ENCODE assay signal across 1 cellular context in the genomic region with DNA sequence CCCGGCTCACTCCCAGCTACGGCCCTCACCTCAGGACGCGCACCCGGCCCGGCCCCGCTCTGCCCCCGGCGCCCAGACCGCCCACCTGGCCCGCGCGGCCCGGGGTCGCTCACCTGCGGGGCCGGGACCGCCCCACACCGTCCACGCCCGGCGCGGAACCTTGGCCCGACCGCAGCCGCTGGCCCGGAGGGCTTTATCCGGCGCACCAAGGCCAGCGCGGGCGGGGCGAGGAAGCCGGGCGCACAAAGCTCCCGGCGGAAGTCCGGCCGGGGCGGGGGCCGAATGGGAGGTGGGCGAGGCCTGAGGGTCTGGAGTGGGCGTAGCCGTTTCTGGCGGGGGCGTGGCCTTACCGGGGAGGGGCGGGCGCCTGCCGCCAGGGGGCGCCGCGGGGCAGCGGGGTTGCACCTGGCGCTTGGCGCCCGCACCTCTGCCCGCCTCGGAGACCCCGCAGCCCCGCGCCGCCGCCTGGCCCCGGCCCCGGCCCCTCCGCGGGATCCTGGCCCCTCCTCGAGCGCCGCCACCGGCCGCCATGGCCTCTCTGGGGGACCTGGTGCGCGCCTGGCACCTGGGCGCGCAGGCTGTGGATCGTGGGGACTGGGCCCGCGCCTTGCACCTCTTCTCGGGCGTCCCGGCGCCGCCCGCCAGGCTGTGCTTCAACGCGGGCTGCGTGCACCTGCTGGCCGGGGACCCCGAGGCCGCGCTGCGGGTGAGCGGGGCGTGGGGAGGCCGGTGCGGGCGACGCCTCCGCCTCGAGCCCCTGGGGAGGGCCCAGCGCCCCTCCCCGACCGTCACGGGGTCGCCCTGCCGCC.
TF ChIP-seq lines count a peak whose summit lies in the region.

A gene with protein sequence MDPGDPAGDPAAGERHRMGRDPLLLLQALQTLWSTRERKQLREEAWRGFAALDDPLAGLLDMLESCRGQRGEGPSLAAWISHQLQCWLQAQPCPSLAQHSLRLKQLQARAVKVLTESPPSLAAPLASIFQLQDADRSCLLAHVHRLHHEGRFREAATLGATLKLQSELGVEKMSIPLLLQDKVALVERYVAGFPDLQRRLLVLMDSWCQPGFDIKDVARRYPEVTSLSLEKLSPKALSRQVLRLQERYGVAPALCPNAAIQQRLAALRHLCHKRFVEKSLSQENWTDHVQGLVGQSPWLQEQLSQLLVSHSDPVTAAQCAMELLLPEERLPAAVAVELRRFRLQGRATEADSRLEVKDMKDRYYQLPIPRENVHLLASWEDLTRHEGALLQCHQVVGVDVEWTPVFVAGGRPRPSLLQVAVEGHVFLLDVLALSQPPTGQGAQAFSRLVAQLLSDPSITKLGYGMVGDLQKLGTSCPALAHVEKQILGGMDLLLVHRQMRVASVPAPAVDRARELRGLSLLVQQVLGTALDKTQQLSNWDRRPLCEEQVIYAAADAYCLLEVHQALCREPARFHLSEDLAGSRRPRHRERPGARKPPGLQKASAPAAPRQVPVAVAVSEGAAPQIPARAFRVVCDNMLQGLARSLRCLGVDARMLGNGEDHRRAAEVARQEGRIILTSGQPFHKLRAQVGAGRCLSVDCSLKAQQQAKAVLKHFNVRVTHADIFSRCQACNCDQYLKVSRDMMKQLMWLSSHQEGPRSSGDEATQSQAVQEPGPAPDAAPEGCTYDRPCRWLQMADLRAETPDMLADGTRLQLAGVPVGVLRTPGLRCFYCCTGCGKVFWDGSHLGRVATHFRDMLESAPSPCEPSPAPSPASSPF (minus strand): TSS at position 162 of the 809 bp plus-strand sequence. CDS start 27,805 bp downstream, outside the sequence.
A gene with protein sequence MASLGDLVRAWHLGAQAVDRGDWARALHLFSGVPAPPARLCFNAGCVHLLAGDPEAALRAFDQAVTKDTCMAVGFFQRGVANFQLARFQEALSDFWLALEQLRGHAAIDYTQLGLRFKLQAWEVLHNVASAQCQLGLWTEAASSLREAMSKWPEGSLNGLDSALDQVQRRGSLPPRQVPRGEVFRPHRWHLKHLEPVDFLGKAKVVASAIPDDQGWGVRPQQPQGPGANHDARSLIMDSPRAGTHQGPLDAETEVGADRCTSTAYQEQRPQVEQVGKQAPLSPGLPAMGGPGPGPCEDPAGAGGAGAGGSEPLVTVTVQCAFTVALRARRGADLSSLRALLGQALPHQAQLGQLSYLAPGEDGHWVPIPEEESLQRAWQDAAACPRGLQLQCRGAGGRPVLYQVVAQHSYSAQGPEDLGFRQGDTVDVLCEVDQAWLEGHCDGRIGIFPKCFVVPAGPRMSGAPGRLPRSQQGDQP (plus strand): TSS at position 393 of the 809 bp plus-strand sequence. CDS start 137 bp downstream, at position 530.

TF ChIP-seq in HepG2, 621 proteins besides CTCF, POLR2A, EP300 and RAD21 (continued from another document and continues in another):
- TF ChIP-seq SP2 (CRISPR knock-in tag; IDR thresholded peaks at IDR 0.05), result peak; percentile 51; the same call in 1 of the 2 replicates
- no peak for TF ChIP-seq CREB1 (IDR thresholded peaks at IDR 0.05)
- TF ChIP-seq CREB1 (CRISPR knock-in tag; IDR thresholded peaks at IDR 0.05), result no peak
- TF ChIP-seq, protein P1, sequence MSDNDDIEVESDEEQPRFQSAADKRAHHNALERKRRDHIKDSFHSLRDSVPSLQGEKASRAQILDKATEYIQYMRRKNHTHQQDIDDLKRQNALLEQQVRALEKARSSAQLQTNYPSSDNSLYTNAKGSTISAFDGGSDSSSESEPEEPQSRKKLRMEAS (IDR thresholded peaks at IDR 0.05), result peak; percentile 75
- TF ChIP-seq, protein P2, sequence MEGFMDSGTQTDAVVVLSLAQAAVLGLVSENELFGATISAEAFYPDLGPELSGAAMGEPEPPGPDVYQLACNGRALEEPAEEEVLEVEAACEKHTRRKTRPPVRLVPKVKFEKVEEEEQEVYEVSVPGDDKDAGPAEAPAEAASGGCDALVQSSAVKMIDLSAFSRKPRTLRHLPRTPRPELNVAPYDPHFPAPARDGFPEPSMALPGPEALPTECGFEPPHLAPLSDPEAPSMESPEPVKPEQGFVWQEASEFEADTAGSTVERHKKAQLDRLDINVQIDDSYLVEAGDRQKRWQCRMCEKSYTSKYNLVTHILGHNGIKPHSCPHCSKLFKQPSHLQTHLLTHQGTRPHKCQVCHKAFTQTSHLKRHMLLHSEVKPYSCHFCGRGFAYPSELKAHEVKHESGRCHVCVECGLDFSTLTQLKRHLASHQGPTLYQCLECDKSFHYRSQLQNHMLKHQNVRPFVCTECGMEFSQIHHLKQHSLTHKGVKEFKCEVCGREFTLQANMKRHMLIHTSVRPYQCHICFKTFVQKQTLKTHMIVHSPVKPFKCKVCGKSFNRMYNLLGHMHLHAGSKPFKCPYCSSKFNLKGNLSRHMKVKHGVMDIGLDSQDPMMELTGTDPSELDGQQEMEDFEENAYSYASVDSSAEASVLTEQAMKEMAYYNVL (CRISPR knock-in tag; IDR thresholded peaks at IDR 0.05; ENCODE audit: borderline replicate concordance), result no peak; the same call in none of the 2 replicates
- TF ChIP-seq, protein P3, sequence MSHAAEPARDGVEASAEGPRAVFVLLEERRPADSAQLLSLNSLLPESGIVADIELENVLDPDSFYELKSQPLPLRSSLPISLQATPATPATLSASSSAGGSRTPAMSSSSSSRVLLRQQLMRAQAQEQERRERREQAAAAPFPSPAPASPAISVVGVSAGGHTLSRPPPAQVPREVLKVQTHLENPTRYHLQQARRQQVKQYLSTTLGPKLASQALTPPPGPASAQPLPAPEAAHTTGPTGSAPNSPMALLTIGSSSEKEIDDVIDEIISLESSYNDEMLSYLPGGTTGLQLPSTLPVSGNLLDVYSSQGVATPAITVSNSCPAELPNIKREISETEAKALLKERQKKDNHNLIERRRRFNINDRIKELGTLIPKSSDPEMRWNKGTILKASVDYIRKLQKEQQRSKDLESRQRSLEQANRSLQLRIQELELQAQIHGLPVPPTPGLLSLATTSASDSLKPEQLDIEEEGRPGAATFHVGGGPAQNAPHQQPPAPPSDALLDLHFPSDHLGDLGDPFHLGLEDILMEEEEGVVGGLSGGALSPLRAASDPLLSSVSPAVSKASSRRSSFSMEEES (CRISPR knock-in tag; IDR thresholded peaks at IDR 0.05), result 0 out of 2 replicates have a peak, but pooled peaks have one; percentile 22
- TF ChIP-seq, protein P4, sequence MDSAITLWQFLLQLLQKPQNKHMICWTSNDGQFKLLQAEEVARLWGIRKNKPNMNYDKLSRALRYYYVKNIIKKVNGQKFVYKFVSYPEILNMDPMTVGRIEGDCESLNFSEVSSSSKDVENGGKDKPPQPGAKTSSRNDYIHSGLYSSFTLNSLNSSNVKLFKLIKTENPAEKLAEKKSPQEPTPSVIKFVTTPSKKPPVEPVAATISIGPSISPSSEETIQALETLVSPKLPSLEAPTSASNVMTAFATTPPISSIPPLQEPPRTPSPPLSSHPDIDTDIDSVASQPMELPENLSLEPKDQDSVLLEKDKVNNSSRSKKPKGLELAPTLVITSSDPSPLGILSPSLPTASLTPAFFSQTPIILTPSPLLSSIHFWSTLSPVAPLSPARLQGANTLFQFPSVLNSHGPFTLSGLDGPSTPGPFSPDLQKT (CRISPR knock-in tag; IDR thresholded peaks at IDR 0.05; ENCODE audit: borderline replicate concordance), result no peak; the same call in 1 of the 2 replicates
- TF ChIP-seq ZNF577 (CRISPR knock-in tag; IDR thresholded peaks at IDR 0.05; ENCODE audit: borderline replicate concordance, low read depth), result no peak
- TF ChIP-seq NR2C2 (CRISPR knock-in tag; IDR thresholded peaks at IDR 0.05; ENCODE audit: borderline replicate concordance), result peak; percentile 84
- no peak for TF ChIP-seq SMAD3 (CRISPR knock-in tag; IDR thresholded peaks at IDR 0.05)
- TF ChIP-seq, protein P5, sequence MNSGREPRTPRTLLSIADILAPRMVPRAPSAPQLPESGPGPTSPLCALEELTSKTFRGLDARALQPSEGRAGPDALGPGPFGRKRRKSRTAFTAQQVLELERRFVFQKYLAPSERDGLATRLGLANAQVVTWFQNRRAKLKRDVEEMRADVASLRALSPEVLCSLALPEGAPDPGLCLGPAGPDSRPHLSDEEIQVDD (CRISPR knock-in tag; IDR thresholded peaks at IDR 0.05; ENCODE audit: borderline replicate concordance), result no peak
- peak; percentile 92 for TF ChIP-seq GATAD1 (CRISPR knock-in tag; IDR thresholded peaks at IDR 0.05)
- TF ChIP-seq U2AF2 (IDR thresholded peaks at IDR 0.05; ENCODE audit: low read depth, low read length), result no peak
- TF ChIP-seq ZNF7 (CRISPR knock-in tag; IDR thresholded peaks at IDR 0.05), result no peak
- no peak for TF ChIP-seq EHMT2 (IDR thresholded peaks at IDR 0.05; ENCODE audit: borderline replicate concordance, low read depth, low read length)
- no peak for TF ChIP-seq ZNF232 (CRISPR knock-in tag; IDR thresholded peaks at IDR 0.05; ENCODE audit: borderline replicate concordance)
- no peak for TF ChIP-seq ZNF296 (CRISPR knock-in tag; conservative IDR thresholded peaks at IDR 0.05)
- TF ChIP-seq, protein P6, sequence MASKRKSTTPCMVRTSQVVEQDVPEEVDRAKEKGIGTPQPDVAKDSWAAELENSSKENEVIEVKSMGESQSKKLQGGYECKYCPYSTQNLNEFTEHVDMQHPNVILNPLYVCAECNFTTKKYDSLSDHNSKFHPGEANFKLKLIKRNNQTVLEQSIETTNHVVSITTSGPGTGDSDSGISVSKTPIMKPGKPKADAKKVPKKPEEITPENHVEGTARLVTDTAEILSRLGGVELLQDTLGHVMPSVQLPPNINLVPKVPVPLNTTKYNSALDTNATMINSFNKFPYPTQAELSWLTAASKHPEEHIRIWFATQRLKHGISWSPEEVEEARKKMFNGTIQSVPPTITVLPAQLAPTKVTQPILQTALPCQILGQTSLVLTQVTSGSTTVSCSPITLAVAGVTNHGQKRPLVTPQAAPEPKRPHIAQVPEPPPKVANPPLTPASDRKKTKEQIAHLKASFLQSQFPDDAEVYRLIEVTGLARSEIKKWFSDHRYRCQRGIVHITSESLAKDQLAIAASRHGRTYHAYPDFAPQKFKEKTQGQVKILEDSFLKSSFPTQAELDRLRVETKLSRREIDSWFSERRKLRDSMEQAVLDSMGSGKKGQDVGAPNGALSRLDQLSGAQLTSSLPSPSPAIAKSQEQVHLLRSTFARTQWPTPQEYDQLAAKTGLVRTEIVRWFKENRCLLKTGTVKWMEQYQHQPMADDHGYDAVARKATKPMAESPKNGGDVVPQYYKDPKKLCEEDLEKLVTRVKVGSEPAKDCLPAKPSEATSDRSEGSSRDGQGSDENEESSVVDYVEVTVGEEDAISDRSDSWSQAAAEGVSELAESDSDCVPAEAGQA (IDR thresholded peaks at IDR 0.05; ENCODE audit: low read depth), result peak; percentile 55
- TF ChIP-seq, protein P6 (CRISPR knock-in tag; IDR thresholded peaks at IDR 0.05; ENCODE audit: borderline replicate concordance), result no peak; the same call in 1 of the 2 replicates
- no peak for TF ChIP-seq JUND (CRISPR knock-in tag; IDR thresholded peaks at IDR 0.05)
- TF ChIP-seq ZNF839 (CRISPR knock-in tag; IDR thresholded peaks at IDR 0.05; ENCODE audit: borderline replicate concordance), result no peak
- TF ChIP-seq NPAS2 (CRISPR knock-in tag; IDR thresholded peaks at IDR 0.05; ENCODE audit: borderline replicate concordance), result no peak
- TF ChIP-seq ZNF180 (CRISPR knock-in tag; IDR thresholded peaks at IDR 0.05; ENCODE audit: borderline replicate concordance, low read depth), result no peak
- no peak for TF ChIP-seq ZNF615 (CRISPR knock-in tag; IDR thresholded peaks at IDR 0.05; ENCODE audit: borderline replicate concordance)
- TF ChIP-seq YEATS4 (CRISPR knock-in tag; IDR thresholded peaks at IDR 0.05; ENCODE audit: borderline replicate concordance), result peak; percentile 93
- no peak for TF ChIP-seq ZNF660 (CRISPR knock-in tag; IDR thresholded peaks at IDR 0.05; ENCODE audit: borderline replicate concordance, low read depth)
- TF ChIP-seq ARNT (IDR thresholded peaks at IDR 0.05), result no peak
- no peak for TF ChIP-seq GABPA (IDR thresholded peaks at IDR 0.05; ENCODE audit: low read depth, low read length)
- TF ChIP-seq GABPA (CRISPR knock-in tag; IDR thresholded peaks at IDR 0.05; ENCODE audit: low read depth), result peak; percentile 90
- no peak for TF ChIP-seq IKZF4 (CRISPR knock-in tag; IDR thresholded peaks at IDR 0.05; ENCODE audit: borderline replicate concordance, low read depth, not compliant biosample characterization)
- TF ChIP-seq ZNF343 (CRISPR knock-in tag; IDR thresholded peaks at IDR 0.05), result no peak
- TF ChIP-seq SKI (IDR thresholded peaks at IDR 0.05; ENCODE audit: partially characterized antibody), result peak; percentile 34
- TF ChIP-seq, protein P7, sequence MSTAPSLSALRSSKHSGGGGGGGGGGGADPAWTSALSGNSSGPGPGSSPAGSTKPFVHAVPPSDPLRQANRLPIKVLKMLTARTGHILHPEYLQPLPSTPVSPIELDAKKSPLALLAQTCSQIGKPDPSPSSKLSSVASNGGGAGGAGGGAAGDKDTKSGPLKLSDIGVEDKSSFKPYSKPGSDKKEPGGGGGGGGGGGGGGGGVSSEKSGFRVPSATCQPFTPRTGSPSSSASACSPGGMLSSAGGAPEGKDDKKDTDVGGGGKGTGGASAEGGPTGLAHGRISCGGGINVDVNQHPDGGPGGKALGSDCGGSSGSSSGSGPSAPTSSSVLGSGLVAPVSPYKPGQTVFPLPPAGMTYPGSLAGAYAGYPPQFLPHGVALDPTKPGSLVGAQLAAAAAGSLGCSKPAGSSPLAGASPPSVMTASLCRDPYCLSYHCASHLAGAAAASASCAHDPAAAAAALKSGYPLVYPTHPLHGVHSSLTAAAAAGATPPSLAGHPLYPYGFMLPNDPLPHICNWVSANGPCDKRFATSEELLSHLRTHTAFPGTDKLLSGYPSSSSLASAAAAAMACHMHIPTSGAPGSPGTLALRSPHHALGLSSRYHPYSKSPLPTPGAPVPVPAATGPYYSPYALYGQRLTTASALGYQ (CRISPR knock-in tag; IDR thresholded peaks at IDR 0.05), result 0 out of 2 replicates have a peak, but pooled peaks have one; percentile 15
- TF ChIP-seq HOXA3 (CRISPR knock-in tag; IDR thresholded peaks at IDR 0.05), result peak; percentile 91
- TF ChIP-seq, protein P8, sequence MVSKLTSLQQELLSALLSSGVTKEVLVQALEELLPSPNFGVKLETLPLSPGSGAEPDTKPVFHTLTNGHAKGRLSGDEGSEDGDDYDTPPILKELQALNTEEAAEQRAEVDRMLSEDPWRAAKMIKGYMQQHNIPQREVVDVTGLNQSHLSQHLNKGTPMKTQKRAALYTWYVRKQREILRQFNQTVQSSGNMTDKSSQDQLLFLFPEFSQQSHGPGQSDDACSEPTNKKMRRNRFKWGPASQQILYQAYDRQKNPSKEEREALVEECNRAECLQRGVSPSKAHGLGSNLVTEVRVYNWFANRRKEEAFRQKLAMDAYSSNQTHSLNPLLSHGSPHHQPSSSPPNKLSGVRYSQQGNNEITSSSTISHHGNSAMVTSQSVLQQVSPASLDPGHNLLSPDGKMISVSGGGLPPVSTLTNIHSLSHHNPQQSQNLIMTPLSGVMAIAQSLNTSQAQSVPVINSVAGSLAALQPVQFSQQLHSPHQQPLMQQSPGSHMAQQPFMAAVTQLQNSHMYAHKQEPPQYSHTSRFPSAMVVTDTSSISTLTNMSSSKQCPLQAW (CRISPR knock-in tag; IDR thresholded peaks at IDR 0.05), result no peak
